In the genomic region with DNA sequence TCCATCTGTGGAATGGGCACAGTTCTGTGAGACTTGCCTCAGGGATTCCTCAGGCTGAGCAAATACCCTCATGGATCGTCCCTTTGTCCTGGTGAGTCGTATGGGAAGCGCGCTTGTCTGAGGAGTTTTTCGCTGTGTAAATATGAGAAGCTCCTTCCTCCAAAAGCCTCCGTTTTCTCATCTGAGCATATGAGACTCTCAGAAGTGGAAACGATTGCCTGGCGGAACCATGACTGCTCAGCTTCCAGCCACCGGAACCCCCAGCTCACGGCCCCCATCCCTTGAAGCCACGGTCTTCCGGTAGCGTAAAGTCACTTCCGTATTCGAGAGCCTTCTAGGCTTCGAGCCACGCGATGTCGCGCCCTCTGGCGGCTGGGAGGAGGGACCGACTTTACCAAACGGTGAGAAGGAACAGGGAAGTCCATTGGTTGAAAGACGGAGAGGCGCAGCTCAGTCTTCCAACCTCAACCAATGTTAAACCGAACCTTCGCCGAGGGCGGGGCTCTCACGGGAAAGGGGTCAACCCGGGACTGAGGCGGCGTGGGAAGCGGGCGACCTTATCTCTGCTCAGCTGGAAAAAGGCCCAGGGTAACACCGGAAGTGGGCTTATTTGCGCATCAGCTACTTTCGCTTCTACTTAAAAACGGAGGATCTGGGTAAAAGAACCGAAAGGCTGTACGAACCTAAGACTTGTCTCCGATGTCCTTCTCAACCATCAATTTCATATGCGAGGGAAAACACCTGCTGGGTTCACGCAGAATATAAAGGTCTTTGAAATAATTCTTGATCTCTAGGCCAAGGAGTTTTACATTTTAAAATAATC, we compare ENCODE assay signal across 1 cellular context.
A peak's percentile ranks its signal among the peaks of the same experiment; 100 is the strongest.
TF ChIP-seq lines count a peak whose summit lies in the region.

No MANE protein-coding gene starts in this region.

TF ChIP-seq in K562, 482 proteins besides CTCF, POLR2A, EP300 and RAD21 (continued from another document and continues in another):
- TF ChIP-seq FOSL1 (tag; conservative IDR thresholded peaks at IDR 0.05) (peak; percentile 27), XRCC5 (IDR thresholded peaks at IDR 0.05; ENCODE audit: low read depth, low read length) (peak; percentile 97), TOE1 (IDR thresholded peaks at IDR 0.05; ENCODE audit: borderline replicate concordance) (peak; percentile 69), TOE1 (CRISPR knock-in tag; IDR thresholded peaks at IDR 0.05; ENCODE audit: borderline replicate concordance, low read depth) (no peak), CHCHD3 (CRISPR knock-in tag; IDR thresholded peaks at IDR 0.05) (no peak), MTA1 (IDR thresholded peaks at IDR 0.05; ENCODE audit: borderline replicate concordance) (0 out of 2 replicates have a peak, but pooled peaks have one; percentile 43), ZNF436 (CRISPR knock-in tag; IDR thresholded peaks at IDR 0.05) (no peak), C11orf30 (IDR thresholded peaks at IDR 0.05; ENCODE audit: low read depth) (peak; percentile 76), GATA2 (CRISPR knock-in tag; IDR thresholded peaks at IDR 0.05) (no peak), SREBF1 (IDR thresholded peaks at IDR 0.05; ENCODE audit: borderline replicate concordance, low read depth, low read length) (no peak), KAT8 (IDR thresholded peaks at IDR 0.05; ENCODE audit: low read depth) (no peak), TAL1 (IDR thresholded peaks at IDR 0.05) (no peak), HDAC8 (tag; IDR thresholded peaks at IDR 0.05) (no peak), MYBL2 (IDR thresholded peaks at IDR 0.05; ENCODE audit: low read depth) (0 out of 2 replicates have a peak, but pooled peaks have one; percentile 49), MYBL2 (CRISPR knock-in tag; IDR thresholded peaks at IDR 0.05; ENCODE audit: borderline replicate concordance) (no peak), ZNF589 (CRISPR knock-in tag; IDR thresholded peaks at IDR 0.05; ENCODE audit: low read depth) (peak; percentile 77; the same call in 1 of the 2 replicates), SRSF9 (IDR thresholded peaks at IDR 0.05; ENCODE audit: borderline replicate concordance, low read depth, low read length) (no peak), RBBP5 (IDR thresholded peaks at IDR 0.05; ENCODE audit: borderline replicate concordance, insufficient read depth, low read length, poor library complexity, severe bottlenecking) (no peak), ZFP30 (CRISPR knock-in tag; IDR thresholded peaks at IDR 0.05; ENCODE audit: borderline replicate concordance) (no peak), PHTF2 (CRISPR knock-in tag; IDR thresholded peaks at IDR 0.05) (no peak), NFYB (IDR thresholded peaks at IDR 0.05; ENCODE audit: extremely low read depth, insufficient read length) (no peak), TAF9B (IDR thresholded peaks at IDR 0.05; ENCODE audit: partially characterized antibody) (peak; percentile 66), CXXC5 (CRISPR knock-in tag; IDR thresholded peaks at IDR 0.05) (peak; percentile 95), NFIX (CRISPR knock-in tag; IDR thresholded peaks at IDR 0.05; ENCODE audit: low read depth) (no peak)
- TF ChIP-seq, protein P1, sequence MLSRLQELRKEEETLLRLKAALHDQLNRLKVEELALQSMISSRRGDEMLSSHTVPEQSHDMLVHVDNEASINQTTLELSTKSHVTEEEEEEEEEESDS (CRISPR knock-in tag; IDR thresholded peaks at IDR 0.05), result no peak
- TF ChIP-seq, protein P2, sequence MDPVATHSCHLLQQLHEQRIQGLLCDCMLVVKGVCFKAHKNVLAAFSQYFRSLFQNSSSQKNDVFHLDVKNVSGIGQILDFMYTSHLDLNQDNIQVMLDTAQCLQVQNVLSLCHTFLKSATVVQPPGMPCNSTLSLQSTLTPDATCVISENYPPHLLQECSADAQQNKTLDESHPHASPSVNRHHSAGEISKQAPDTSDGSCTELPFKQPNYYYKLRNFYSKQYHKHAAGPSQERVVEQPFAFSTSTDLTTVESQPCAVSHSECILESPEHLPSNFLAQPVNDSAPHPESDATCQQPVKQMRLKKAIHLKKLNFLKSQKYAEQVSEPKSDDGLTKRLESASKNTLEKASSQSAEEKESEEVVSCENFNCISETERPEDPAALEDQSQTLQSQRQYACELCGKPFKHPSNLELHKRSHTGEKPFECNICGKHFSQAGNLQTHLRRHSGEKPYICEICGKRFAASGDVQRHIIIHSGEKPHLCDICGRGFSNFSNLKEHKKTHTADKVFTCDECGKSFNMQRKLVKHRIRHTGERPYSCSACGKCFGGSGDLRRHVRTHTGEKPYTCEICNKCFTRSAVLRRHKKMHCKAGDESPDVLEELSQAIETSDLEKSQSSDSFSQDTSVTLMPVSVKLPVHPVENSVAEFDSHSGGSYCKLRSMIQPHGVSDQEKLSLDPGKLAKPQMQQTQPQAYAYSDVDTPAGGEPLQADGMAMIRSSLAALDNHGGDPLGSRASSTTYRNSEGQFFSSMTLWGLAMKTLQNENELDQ (CRISPR knock-in tag; IDR thresholded peaks at IDR 0.05; ENCODE audit: borderline replicate concordance), result no peak
- TF ChIP-seq, protein P3, sequence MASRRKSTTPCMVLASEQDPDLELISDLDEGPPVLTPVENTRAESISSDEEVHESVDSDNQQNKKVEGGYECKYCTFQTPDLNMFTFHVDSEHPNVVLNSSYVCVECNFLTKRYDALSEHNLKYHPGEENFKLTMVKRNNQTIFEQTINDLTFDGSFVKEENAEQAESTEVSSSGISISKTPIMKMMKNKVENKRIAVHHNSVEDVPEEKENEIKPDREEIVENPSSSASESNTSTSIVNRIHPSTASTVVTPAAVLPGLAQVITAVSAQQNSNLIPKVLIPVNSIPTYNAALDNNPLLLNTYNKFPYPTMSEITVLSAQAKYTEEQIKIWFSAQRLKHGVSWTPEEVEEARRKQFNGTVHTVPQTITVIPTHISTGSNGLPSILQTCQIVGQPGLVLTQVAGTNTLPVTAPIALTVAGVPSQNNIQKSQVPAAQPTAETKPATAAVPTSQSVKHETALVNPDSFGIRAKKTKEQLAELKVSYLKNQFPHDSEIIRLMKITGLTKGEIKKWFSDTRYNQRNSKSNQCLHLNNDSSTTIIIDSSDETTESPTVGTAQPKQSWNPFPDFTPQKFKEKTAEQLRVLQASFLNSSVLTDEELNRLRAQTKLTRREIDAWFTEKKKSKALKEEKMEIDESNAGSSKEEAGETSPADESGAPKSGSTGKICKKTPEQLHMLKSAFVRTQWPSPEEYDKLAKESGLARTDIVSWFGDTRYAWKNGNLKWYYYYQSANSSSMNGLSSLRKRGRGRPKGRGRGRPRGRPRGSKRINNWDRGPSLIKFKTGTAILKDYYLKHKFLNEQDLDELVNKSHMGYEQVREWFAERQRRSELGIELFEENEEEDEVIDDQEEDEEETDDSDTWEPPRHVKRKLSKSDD (conservative IDR thresholded peaks at IDR 0.05; ENCODE audit: low read length), result 0 out of 2 replicates have a peak, but pooled peaks have one; percentile 58
- TF ChIP-seq, protein P4, sequence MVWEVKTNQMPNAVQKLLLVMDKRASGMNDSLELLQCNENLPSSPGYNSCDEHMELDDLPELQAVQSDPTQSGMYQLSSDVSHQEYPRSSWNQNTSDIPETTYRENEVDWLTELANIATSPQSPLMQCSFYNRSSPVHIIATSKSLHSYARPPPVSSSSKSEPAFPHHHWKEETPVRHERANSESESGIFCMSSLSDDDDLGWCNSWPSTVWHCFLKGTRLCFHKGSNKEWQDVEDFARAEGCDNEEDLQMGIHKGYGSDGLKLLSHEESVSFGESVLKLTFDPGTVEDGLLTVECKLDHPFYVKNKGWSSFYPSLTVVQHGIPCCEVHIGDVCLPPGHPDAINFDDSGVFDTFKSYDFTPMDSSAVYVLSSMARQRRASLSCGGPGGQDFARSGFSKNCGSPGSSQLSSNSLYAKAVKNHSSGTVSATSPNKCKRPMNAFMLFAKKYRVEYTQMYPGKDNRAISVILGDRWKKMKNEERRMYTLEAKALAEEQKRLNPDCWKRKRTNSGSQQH (CRISPR knock-in tag; IDR thresholded peaks at IDR 0.05), result no peak
- TF ChIP-seq, protein P5, sequence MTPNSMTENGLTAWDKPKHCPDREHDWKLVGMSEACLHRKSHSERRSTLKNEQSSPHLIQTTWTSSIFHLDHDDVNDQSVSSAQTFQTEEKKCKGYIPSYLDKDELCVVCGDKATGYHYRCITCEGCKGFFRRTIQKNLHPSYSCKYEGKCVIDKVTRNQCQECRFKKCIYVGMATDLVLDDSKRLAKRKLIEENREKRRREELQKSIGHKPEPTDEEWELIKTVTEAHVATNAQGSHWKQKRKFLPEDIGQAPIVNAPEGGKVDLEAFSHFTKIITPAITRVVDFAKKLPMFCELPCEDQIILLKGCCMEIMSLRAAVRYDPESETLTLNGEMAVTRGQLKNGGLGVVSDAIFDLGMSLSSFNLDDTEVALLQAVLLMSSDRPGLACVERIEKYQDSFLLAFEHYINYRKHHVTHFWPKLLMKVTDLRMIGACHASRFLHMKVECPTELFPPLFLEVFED (CRISPR knock-in tag; conservative IDR thresholded peaks at IDR 0.05), result no peak
- TF ChIP-seq, protein P6, sequence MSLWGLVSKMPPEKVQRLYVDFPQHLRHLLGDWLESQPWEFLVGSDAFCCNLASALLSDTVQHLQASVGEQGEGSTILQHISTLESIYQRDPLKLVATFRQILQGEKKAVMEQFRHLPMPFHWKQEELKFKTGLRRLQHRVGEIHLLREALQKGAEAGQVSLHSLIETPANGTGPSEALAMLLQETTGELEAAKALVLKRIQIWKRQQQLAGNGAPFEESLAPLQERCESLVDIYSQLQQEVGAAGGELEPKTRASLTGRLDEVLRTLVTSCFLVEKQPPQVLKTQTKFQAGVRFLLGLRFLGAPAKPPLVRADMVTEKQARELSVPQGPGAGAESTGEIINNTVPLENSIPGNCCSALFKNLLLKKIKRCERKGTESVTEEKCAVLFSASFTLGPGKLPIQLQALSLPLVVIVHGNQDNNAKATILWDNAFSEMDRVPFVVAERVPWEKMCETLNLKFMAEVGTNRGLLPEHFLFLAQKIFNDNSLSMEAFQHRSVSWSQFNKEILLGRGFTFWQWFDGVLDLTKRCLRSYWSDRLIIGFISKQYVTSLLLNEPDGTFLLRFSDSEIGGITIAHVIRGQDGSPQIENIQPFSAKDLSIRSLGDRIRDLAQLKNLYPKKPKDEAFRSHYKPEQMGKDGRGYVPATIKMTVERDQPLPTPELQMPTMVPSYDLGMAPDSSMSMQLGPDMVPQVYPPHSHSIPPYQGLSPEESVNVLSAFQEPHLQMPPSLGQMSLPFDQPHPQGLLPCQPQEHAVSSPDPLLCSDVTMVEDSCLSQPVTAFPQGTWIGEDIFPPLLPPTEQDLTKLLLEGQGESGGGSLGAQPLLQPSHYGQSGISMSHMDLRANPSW (CRISPR knock-in tag; IDR thresholded peaks at IDR 0.05), result no peak
- TF ChIP-seq, protein P7, sequence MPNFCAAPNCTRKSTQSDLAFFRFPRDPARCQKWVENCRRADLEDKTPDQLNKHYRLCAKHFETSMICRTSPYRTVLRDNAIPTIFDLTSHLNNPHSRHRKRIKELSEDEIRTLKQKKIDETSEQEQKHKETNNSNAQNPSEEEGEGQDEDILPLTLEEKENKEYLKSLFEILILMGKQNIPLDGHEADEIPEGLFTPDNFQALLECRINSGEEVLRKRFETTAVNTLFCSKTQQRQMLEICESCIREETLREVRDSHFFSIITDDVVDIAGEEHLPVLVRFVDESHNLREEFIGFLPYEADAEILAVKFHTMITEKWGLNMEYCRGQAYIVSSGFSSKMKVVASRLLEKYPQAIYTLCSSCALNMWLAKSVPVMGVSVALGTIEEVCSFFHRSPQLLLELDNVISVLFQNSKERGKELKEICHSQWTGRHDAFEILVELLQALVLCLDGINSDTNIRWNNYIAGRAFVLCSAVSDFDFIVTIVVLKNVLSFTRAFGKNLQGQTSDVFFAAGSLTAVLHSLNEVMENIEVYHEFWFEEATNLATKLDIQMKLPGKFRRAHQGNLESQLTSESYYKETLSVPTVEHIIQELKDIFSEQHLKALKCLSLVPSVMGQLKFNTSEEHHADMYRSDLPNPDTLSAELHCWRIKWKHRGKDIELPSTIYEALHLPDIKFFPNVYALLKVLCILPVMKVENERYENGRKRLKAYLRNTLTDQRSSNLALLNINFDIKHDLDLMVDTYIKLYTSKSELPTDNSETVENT (CRISPR knock-in tag; IDR thresholded peaks at IDR 0.05), result peak; percentile 97
- TF ChIP-seq, protein P8, sequence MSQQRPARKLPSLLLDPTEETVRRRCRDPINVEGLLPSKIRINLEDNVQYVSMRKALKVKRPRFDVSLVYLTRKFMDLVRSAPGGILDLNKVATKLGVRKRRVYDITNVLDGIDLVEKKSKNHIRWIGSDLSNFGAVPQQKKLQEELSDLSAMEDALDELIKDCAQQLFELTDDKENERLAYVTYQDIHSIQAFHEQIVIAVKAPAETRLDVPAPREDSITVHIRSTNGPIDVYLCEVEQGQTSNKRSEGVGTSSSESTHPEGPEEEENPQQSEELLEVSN (IDR thresholded peaks at IDR 0.05; ENCODE audit: borderline replicate concordance in 1 of 2, extremely low read depth in 1 of 2, insufficient read depth in 1 of 2, insufficient read length in 1 of 2, low read depth in 1 of 2, low read length in 1 of 2, poor library complexity in 1 of 2, severe bottlenecking in 1 of 2), result peak; percentile 55 to 69
- TF ChIP-seq, protein P9, sequence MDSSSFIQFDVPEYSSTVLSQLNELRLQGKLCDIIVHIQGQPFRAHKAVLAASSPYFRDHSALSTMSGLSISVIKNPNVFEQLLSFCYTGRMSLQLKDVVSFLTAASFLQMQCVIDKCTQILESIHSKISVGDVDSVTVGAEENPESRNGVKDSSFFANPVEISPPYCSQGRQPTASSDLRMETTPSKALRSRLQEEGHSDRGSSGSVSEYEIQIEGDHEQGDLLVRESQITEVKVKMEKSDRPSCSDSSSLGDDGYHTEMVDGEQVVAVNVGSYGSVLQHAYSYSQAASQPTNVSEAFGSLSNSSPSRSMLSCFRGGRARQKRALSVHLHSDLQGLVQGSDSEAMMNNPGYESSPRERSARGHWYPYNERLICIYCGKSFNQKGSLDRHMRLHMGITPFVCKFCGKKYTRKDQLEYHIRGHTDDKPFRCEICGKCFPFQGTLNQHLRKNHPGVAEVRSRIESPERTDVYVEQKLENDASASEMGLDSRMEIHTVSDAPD (CRISPR knock-in tag; IDR thresholded peaks at IDR 0.05), result no peak
- TF ChIP-seq, protein P10, sequence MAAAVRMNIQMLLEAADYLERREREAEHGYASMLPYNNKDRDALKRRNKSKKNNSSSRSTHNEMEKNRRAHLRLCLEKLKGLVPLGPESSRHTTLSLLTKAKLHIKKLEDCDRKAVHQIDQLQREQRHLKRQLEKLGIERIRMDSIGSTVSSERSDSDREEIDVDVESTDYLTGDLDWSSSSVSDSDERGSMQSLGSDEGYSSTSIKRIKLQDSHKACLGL (CRISPR knock-in tag; IDR thresholded peaks at IDR 0.05; ENCODE audit: borderline replicate concordance, poor library complexity, severe bottlenecking), result no peak
- TF ChIP-seq, protein P11, sequence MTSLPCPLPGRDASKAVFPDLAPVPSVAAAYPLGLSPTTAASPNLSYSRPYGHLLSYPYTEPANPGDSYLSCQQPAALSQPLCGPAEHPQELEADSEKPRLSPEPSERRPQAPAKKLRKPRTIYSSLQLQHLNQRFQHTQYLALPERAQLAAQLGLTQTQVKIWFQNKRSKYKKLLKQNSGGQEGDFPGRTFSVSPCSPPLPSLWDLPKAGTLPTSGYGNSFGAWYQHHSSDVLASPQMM (CRISPR knock-in tag; IDR thresholded peaks at IDR 0.05), result no peak
- TF ChIP-seq, protein P12, sequence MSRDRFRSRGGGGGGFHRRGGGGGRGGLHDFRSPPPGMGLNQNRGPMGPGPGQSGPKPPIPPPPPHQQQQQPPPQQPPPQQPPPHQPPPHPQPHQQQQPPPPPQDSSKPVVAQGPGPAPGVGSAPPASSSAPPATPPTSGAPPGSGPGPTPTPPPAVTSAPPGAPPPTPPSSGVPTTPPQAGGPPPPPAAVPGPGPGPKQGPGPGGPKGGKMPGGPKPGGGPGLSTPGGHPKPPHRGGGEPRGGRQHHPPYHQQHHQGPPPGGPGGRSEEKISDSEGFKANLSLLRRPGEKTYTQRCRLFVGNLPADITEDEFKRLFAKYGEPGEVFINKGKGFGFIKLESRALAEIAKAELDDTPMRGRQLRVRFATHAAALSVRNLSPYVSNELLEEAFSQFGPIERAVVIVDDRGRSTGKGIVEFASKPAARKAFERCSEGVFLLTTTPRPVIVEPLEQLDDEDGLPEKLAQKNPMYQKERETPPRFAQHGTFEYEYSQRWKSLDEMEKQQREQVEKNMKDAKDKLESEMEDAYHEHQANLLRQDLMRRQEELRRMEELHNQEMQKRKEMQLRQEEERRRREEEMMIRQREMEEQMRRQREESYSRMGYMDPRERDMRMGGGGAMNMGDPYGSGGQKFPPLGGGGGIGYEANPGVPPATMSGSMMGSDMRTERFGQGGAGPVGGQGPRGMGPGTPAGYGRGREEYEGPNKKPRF (IDR thresholded peaks at IDR 0.05; ENCODE audit: low read depth, low read length), result no peak
